ENCODE assay signal across 10 cellular contexts in genomic region chr4:18980516-18981233, GRCh38.
A peak's percentile ranks its signal among the peaks of the same experiment; 100 is the strongest.
DNase-seq lines count a peak whose midpoint lies in the region; ATAC-seq and TF ChIP-seq lines count a peak whose summit lies in the region.
"Had no signal": no experiment of that assay in that cellular context is flagged by ENCODE, and none has a peak within 500 bp of the region (broad histone marks: within the 10 kb centered on the region; RNA-seq: fewer than 3 reads in every experiment).

No MANE protein-coding gene starts in this region.

- no peaks in the 10 kb centered on the region for H3K9me2 ChIP-seq in PC-9 (ENCODE audit: insufficient read depth)

- no peaks in the 10 kb centered on the region for H3K36me3 Mint-ChIP-seq in progenitor cell of endocrine pancreas (ENCODE audit: insufficient read depth)

- ATAC-seq in GM21447 (IDR thresholded peaks at IDR 0.05; ENCODE audit: unreplicated experiment) (peak; percentile 66), HG03135 (IDR thresholded peaks at IDR 0.05; ENCODE audit: unreplicated experiment) (peak; percentile 80), HG03460 (IDR thresholded peaks at IDR 0.05; ENCODE audit: unreplicated experiment) (no peak)

- no peaks in the 10 kb centered on the region for H3K27me3 Mint-ChIP-seq in progenitor cell of endocrine pancreas

- H3K4me3 ChIP-seq in GM12864 (ENCODE audit: low read depth, low read length) (no peak overlapping the region), PC-9 (no peak overlapping the region)
- H3K4me3 ChIP-seq: tibial artery had no signal

- peaks cover 5% of the 10 kb centered on the region; the same call in 1 of the 2 replicates for H3K9me3 ChIP-seq in PC-9 (ENCODE audit: insufficient read depth, low read depth)
- H3K9me3 ChIP-seq: tibial artery had no signal

- no peaks in the 10 kb centered on the region for H3K4me1 Mint-ChIP-seq in progenitor cell of endocrine pancreas (ENCODE audit: low read depth)

- no peak overlapping the region for H3K27ac Mint-ChIP-seq in progenitor cell of endocrine pancreas

- peak overlapping the region; percentile 39 for H3K4me2 ChIP-seq in PC-9

- peak overlapping the region; percentile 86 for H3K27ac ChIP-seq in PC-9
- H3K27ac ChIP-seq: tibial artery had no signal

- H3K79me2 ChIP-seq in PC-9 (ENCODE audit: low read depth), result no peaks in the 10 kb centered on the region

- H4K20me1 ChIP-seq in PC-9 (ENCODE audit: insufficient read depth), result no peaks in the 10 kb centered on the region

- peak; percentile 22 for DNase-seq in GM12864 (ENCODE audit: low read depth)
- peak; percentile 34 to 35 for DNase-seq in PC-9
- DNase-seq in NCI-H2107 treated with DMSO at 0.1 percent for 48 hours (lab: John Stamatoyannopoulos, UW; ENCODE audit: unreplicated experiment), result no peak
- DNase-seq in progenitor cell of endocrine pancreas (ENCODE audit: low spot score, unreplicated experiment), result no peak
- DNase-seq in epidermal melanocyte (ENCODE audit: insufficient read length, low spot score), result no peak
- DNase-seq: GDM1, tibial artery had no signal

- BruUV-seq in PC-9 (replicated peaks; lab: Mats Ljungman, UMichigan), result TSS peak; percentile 81

- H3K27me3 ChIP-seq in PC-9 (ENCODE audit: insufficient read depth, low read depth), result no peaks in the 10 kb centered on the region
- H3K27me3 ChIP-seq: tibial artery had no signal

- H3K4me1 ChIP-seq in PC-9 (replicated peaks; ENCODE audit: insufficient read depth), result 0 out of 2 replicates have a peak, but pooled peaks cover 8% of the 10 kb centered on the region
- H3K4me1 ChIP-seq: tibial artery had no signal

- peaks cover 5% of the 10 kb centered on the region for H3K9me3 Mint-ChIP-seq in progenitor cell of endocrine pancreas (ENCODE audit: low read depth)

- H3K4me3 Mint-ChIP-seq in progenitor cell of endocrine pancreas (ENCODE audit: low read depth), result no peak overlapping the region

- no peaks in the 10 kb centered on the region for H3F3A ChIP-seq in PC-9 (ENCODE audit: insufficient read depth, low read depth)

- intact Hi-C loops in PC-9 (cut with micrococcal nuclease; ENCODE audit: unreplicated experiment), result no loop called here

- TF ChIP-seq CTCF in GM12864 (IDR thresholded peaks at IDR 0.05; ENCODE audit: low read depth, low read length, missing control alignments) (no peak), PC-9 (conservative IDR thresholded peaks at IDR 0.05) (no peak), progenitor cell of endocrine pancreas (IDR thresholded peaks at IDR 0.05; ENCODE audit: unreplicated experiment) (no peak)

- CTCF ChIA-PET in PC-9 (lab: Charles Lee), result interaction anchor here (0.6 kb wide), 1 partner anchor 115 kb away, joined by 11 read pairs; no protein-coding TSS in a partner anchor

- POLR2A ChIA-PET in PC-9 (lab: Charles Lee; ENCODE audit: unreplicated experiment), result no interaction called here

- no peaks in the 10 kb centered on the region for H3K36me3 ChIP-seq in PC-9 (ENCODE audit: low read depth)
- H3K36me3 ChIP-seq: tibial artery had no signal

- H2AFZ ChIP-seq in PC-9, result peak overlapping the region; percentile 63

Comparison
In these comparisons a context has a peak if more than half of its experiments do, and no peak if none do; other contexts are left out.
1. DNase-seq: peak in GM12864 (single experiment) and PC-9 (2 of 2); none in NCI-H2107 treated with DMSO at 0.1 percent for 48 hours (single experiment), progenitor cell of endocrine pancreas (single experiment) and epidermal melanocyte (single experiment).